In the genomic region with DNA sequence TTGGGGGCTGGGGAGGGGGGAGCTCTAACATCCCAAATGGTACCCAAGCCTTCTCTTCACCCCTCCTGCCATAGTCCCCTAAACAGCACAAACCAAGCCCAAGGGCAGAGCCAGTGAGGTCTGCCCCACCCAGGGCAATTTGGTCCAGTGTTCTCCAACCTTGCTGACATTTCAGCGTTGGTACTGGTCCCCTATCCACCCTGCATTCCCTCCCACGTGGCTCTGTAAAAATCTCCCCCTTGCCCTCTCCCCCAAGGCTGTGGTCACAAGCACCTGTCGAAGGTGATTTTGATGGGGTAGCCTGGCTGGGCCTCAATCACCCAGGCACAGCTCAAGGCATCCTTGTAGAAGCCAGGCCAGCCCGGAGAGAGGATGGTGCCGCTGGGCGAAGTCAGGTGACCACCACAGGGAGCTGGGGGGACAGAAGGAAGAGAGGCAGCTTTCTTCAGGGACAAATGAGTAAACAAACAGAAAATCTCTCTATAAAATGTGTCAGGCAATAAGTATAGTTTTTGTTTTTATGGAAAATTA, we compare ENCODE assay signal across 25 cellular contexts.
"Had no signal": no experiment of that assay in that cellular context is flagged by ENCODE, and none has a peak within 500 bp of the region (broad histone marks: within the 10 kb centered on the region; RNA-seq: fewer than 3 reads in every experiment).

No MANE protein-coding gene starts in this region.

- H3K4me1 ChIP-seq: colonic mucosa, esophagus squamous epithelium, gastrocnemius medialis, left lung, lower lobe of right lung had no signal

- H3K36me3 Mint-ChIP-seq: immature natural killer cell, memory B cell had no signal

- H3K27me3 ChIP-seq: colonic mucosa, gastrocnemius medialis, hepatocyte had no signal

- DNase-seq: colonic mucosa; cortex of kidney; effector CD4-positive, alpha-beta T cell; effector memory CD4-positive, alpha-beta T cell; erythroblast; esophagus squamous epithelium; foreskin fibroblast; foreskin melanocyte; gastrocnemius medialis; glutamatergic neuron; hypothalamus; immature natural killer cell; left cardiac atrium; left lung; left ventricle myocardium superior; lower lobe of right lung; mammary epithelial cell; mesendoderm; midbrain; naive thymus-derived CD4-positive, alpha-beta T cell had no signal

- H3K9me3 Mint-ChIP-seq: dendritic cell treated with granulocyte-macrophage colony-stimulating factor and Interleukin-4, amounts not matched to agents 40 ng/mL and 50 ng/mL, for 4 days; immature natural killer cell; memory B cell had no signal

- H3K4me1 Mint-ChIP-seq: immature natural killer cell, memory B cell had no signal

- H3K27ac ChIP-seq: colonic mucosa, epithelial cell of prostate, esophagus squamous epithelium, gastrocnemius medialis, hepatocyte, left lung, lower lobe of right lung had no signal

- H3K27ac Mint-ChIP-seq: dendritic cell treated with granulocyte-macrophage colony-stimulating factor and Interleukin-4, amounts not matched to agents 40 ng/mL and 50 ng/mL, for 4 days; immature natural killer cell; memory B cell; naive thymus-derived CD4-positive, alpha-beta T cell had no signal

- ATAC-seq: esophagus mucosa; gastrocnemius medialis; left cardiac atrium; left lung; left ventricle myocardium superior; lower lobe of right lung; naive thymus-derived CD4-positive, alpha-beta T cell had no signal

- H3K4me3 Mint-ChIP-seq: dendritic cell treated with granulocyte-macrophage colony-stimulating factor and Interleukin-4, amounts not matched to agents 40 ng/mL and 50 ng/mL, for 4 days; immature natural killer cell; memory B cell; naive thymus-derived CD4-positive, alpha-beta T cell had no signal

- H3K4me3 ChIP-seq: colonic mucosa, esophagus squamous epithelium, gastrocnemius medialis, hepatocyte, left lung, lower lobe of right lung had no signal

- H3K36me3 ChIP-seq: colonic mucosa, esophagus squamous epithelium, gastrocnemius medialis, left lung, lower lobe of right lung had no signal

- H3K9me3 ChIP-seq: colonic mucosa, esophagus squamous epithelium, gastrocnemius medialis, left lung, lower lobe of right lung had no signal
